7 cellular contexts compared by ENCODE assay signal in the genomic region with DNA sequence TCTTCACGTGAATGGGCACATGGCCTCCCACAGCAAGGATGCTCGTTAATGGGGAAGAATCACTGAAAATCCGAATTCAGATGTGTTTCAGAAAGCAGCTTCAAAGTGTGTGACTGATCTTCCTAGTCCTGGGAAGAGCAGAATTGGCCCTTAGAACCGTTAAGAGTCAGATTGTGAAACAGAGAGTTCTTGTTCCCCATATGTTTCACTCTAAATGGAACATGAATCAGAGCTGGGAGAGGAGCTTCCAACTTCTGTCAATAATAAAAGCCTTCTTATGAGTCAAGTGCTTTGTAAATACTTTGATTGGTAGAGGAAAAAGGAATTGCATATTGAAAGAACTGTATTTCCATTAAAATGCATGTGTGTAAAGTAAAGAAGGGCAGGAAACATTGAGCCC.
DNase-seq lines count a peak whose midpoint lies in the region; ATAC-seq and TF ChIP-seq lines count a peak whose summit lies in the region.
"Not testable (repeated sequence)": the region's sequence is repeated elsewhere in the genome, so short reads cannot be mapped to it uniquely, and the experiment has no call there.

No MANE protein-coding gene starts in this region.

- not testable (repeated sequence) for H2BK5ac ChIP-seq in IMR-90 (ENCODE audit: low read depth, low read length, poor library complexity, severe bottlenecking)

- H3K4me1 ChIP-seq in IMR-90 (ENCODE audit: control insufficient read depth, insufficient read depth, low read length); PC-3 (ENCODE audit: insufficient read depth, low read length); RWPE2 (ENCODE audit: insufficient read depth, poor library complexity, severe bottlenecking); left lung; naive thymus-derived CD4-positive, alpha-beta T cell (ENCODE audit: control insufficient read depth in 2 of 2, insufficient read depth in 2 of 2, low read length in 2 of 2); upper lobe of right lung: not testable (repeated sequence)

- H3K4me3 ChIP-seq in IMR-90 (ENCODE audit: insufficient read depth, low read depth, low read length); PC-3 (ENCODE audit: low read length); RWPE2 (ENCODE audit: severe bottlenecking); left lung; naive thymus-derived CD4-positive, alpha-beta T cell (ENCODE audit: low read length); upper lobe of right lung: not testable (repeated sequence)

- H3K27ac Mint-ChIP-seq in naive thymus-derived CD4-positive, alpha-beta T cell, result not testable (repeated sequence)

- H3K36me3 ChIP-seq in IMR-90 (ENCODE audit: control insufficient read depth, insufficient read depth, low read length); PC-3 (ENCODE audit: low read depth, low read length); RWPE2 (ENCODE audit: low read depth); left lung; naive thymus-derived CD4-positive, alpha-beta T cell (ENCODE audit: control insufficient read depth in 2 of 3, insufficient read depth in 3 of 3, low read length in 3 of 3); upper lobe of right lung: not testable (repeated sequence)

- TF ChIP-seq RAD21 in IMR-90 (IDR thresholded peaks at IDR 0.05; ENCODE audit: low read length), result not testable (repeated sequence)

- not testable (repeated sequence) for DNase-seq in IMR-90; PC-3; RWPE2 (ENCODE audit: low spot score); left lung; naive thymus-derived CD4-positive, alpha-beta T cell; upper lobe of right lung

- H4K91ac ChIP-seq in IMR-90 (ENCODE audit: insufficient read depth, low read depth, low read length), result not testable (repeated sequence)

- not testable (repeated sequence) for H3K4ac ChIP-seq in IMR-90 (ENCODE audit: low read depth, low read length)

- in situ Hi-C loops in IMR-90 (cut with MboI; ENCODE audit: low sequenced_read_pairs), result not testable (repeated sequence)

- not testable (repeated sequence) for H2AK5ac ChIP-seq in IMR-90 (ENCODE audit: low read depth, low read length)

- no CpG with 5 or more reads among the region's 4 CpGs for WGBS in IMR-90 (ENCODE audit: extremely low coverage in 2 of 2, insufficient read length in 1 of 2), 2 experiments

- not testable (repeated sequence) for H3K4me3 Mint-ChIP-seq in naive thymus-derived CD4-positive, alpha-beta T cell

- not testable (repeated sequence) for H3K27me3 Mint-ChIP-seq in naive thymus-derived CD4-positive, alpha-beta T cell

- H3K79me2 ChIP-seq in PC-3 (ENCODE audit: low read length), result not testable (repeated sequence)

- H3K4me2 ChIP-seq in IMR-90 (ENCODE audit: low read depth, low read length); PC-3 (ENCODE audit: low read length): not testable (repeated sequence)

- not testable (repeated sequence) for H3F3A ChIP-seq in PC-3 (ENCODE audit: low read length, unreplicated experiment)

- TF ChIP-seq POLR2A in IMR-90 (IDR thresholded peaks at IDR 0.05; ENCODE audit: low read depth, low read length), result not testable (repeated sequence)

- H3K14ac ChIP-seq in IMR-90 (replicated peaks; ENCODE audit: low read depth, low read length), result not testable (repeated sequence)

- not testable (repeated sequence) for H3K27ac ChIP-seq in IMR-90 (ENCODE audit: insufficient read depth, low read length); PC-3 (ENCODE audit: low read length); RWPE2 (ENCODE audit: poor library complexity, severe bottlenecking); left lung; naive thymus-derived CD4-positive, alpha-beta T cell (ENCODE audit: low read depth, low read length); upper lobe of right lung

- H2BK15ac ChIP-seq in IMR-90 (ENCODE audit: low read depth, low read length), result not testable (repeated sequence)

- H3K9ac ChIP-seq in IMR-90 (ENCODE audit: low read depth, low read length); PC-3 (ENCODE audit: low read length): not testable (repeated sequence)

- H2BK120ac ChIP-seq in IMR-90 (ENCODE audit: low read depth, low read length), result not testable (repeated sequence)

- not testable (repeated sequence) for H2AK9ac ChIP-seq in IMR-90 (replicated peaks; ENCODE audit: low read depth, low read length, poor library complexity)

- CTCF ChIA-PET in IMR-90 (lab: Yijun Ruan, JAX); PC-3 (lab: Charles Lee); naive thymus-derived CD4-positive, alpha-beta T cell (lab: Charles Lee): not testable (repeated sequence)

- not testable (repeated sequence) for H3K9me1 ChIP-seq in IMR-90 (ENCODE audit: insufficient read depth, low read length)

- not testable (repeated sequence) for TF ChIP-seq CTCF in IMR-90 (conservative IDR thresholded peaks at IDR 0.05; ENCODE audit: low read depth, low read length); PC-3 (conservative IDR thresholded peaks at IDR 0.05; ENCODE audit: low read depth, low read length); RWPE2 (IDR thresholded peaks at IDR 0.05; ENCODE audit: poor library complexity, severe bottlenecking); left lung (IDR thresholded peaks at IDR 0.05); upper lobe of right lung (IDR thresholded peaks at IDR 0.05)

- intact Hi-C loops in IMR-90 (cut with micrococcal nuclease); PC-3 (cut with micrococcal nuclease); left lung (cut with DNase I); naive thymus-derived CD4-positive, alpha-beta T cell (cut with micrococcal nuclease); upper lobe of right lung (cut with DNase I): not testable (repeated sequence)

- H3K9me3 Mint-ChIP-seq in naive thymus-derived CD4-positive, alpha-beta T cell, result not testable (repeated sequence)

- not testable (repeated sequence) for H4K8ac ChIP-seq in IMR-90 (ENCODE audit: low read depth in 2 of 2, low read length in 2 of 2)

- H2AFZ ChIP-seq in IMR-90 (replicated peaks; ENCODE audit: low read length, poor library complexity); PC-3 (ENCODE audit: low read length): not testable (repeated sequence)

- not testable (repeated sequence) for H3K18ac ChIP-seq in IMR-90 (ENCODE audit: low read depth, low read length)

- not testable (repeated sequence) for H3K79me1 ChIP-seq in IMR-90 (ENCODE audit: low read depth in 1 of 2, low read length in 2 of 2)

- H3K23ac ChIP-seq in IMR-90 (ENCODE audit: low read depth, low read length), result not testable (repeated sequence)

- not testable (repeated sequence) for H3K27me3 ChIP-seq in IMR-90 (ENCODE audit: control insufficient read depth, insufficient read depth, low read length); PC-3 (ENCODE audit: low read length); RWPE2 (ENCODE audit: insufficient read depth, poor library complexity, severe bottlenecking); left lung; naive thymus-derived CD4-positive, alpha-beta T cell (ENCODE audit: control insufficient read depth in 2 of 2, insufficient read depth in 2 of 2, low read length in 2 of 2); upper lobe of right lung

- dilution Hi-C loops in IMR-90 (cut with HindIII; ENCODE audit: low sequenced_read_pairs, unreplicated experiment), result not testable (repeated sequence)

- not testable (repeated sequence) for H4K5ac ChIP-seq in IMR-90 (ENCODE audit: low read depth, low read length)

- POLR2A ChIA-PET in IMR-90 (lab: Charles Lee; ENCODE audit: unreplicated experiment); PC-3 (lab: Charles Lee; ENCODE audit: unreplicated experiment); naive thymus-derived CD4-positive, alpha-beta T cell (lab: Charles Lee): not testable (repeated sequence)

- not testable (repeated sequence) for H3K36me3 Mint-ChIP-seq in naive thymus-derived CD4-positive, alpha-beta T cell

- not testable (repeated sequence) for H4K20me1 ChIP-seq in IMR-90 (ENCODE audit: insufficient read depth, low read length); PC-3 (ENCODE audit: low read length)

- H3K9me3 ChIP-seq in IMR-90 (ENCODE audit: control insufficient read depth, insufficient read depth, low read length); PC-3 (ENCODE audit: low read length); RWPE2 (ENCODE audit: severe bottlenecking); left lung; naive thymus-derived CD4-positive, alpha-beta T cell (ENCODE audit: control insufficient read depth in 2 of 3, low read length in 3 of 3); upper lobe of right lung: not testable (repeated sequence)

- not testable (repeated sequence) for H3K56ac ChIP-seq in IMR-90 (ENCODE audit: extremely low read depth, insufficient read depth, low read length)

- ATAC-seq in IMR-90 (ENCODE audit: low read depth), result peak; percentile 56
- peak; percentile 81 for ATAC-seq in PC-3
- peak; percentile 70 for ATAC-seq in RWPE2 (ENCODE audit: low read depth)
- ATAC-seq in esophagus mucosa, result peak; percentile 45
- ATAC-seq in left lung, result peak; percentile 79
- ATAC-seq in naive thymus-derived CD4-positive, alpha-beta T cell, result peak; percentile 53
- peak; percentile 49 for ATAC-seq in upper lobe of right lung

- H3K4me1 Mint-ChIP-seq in naive thymus-derived CD4-positive, alpha-beta T cell, result not testable (repeated sequence)

- not testable (repeated sequence) for H3K9me2 ChIP-seq in PC-3 (replicated peaks; ENCODE audit: low read length)

- not testable (repeated sequence) for BruUV-seq in IMR-90 (replicated peaks; lab: Mats Ljungman, UMichigan); PC-3 (replicated peaks; lab: Mats Ljungman, UMichigan)

- not testable (repeated sequence) for H2BK20ac ChIP-seq in IMR-90 (ENCODE audit: low read depth, low read length)
